In the genomic region with DNA sequence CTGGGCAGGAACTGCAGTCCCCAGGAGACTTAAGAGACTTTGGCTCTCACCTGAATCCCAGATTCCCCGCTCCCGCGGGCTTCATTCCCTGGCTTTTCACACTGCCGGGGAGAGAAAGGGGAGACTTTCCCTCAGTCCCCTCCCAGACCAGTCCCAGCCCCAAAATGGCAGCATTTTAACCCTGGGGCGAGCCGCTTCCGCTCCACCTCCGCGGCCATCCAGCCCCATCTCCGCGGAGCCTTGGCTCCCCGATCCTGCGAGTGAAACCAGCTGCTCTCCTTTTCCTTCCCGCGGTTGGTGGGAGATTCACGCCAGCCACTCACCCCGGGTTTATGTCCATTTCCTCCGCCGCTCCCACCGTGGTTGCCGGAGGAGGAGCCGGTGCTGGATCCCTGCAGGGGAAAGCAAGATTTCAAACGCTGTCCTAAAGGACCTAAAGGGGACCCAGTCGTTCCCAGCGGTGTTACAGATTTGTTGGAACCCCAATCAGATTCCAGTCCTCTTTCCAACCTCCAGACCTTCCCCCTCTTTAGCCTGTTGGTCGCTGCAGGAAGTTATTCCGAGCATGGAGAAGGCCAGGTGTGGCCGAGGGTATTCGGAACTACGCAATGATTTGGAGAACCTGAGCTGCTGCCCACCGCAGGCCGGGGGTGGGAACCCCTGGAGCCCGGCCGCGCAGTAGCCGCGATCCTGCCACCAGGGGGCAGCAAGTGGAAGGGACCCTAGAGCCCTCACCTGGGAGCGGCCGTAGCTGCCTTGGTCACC, we compare ENCODE assay signal across 9 cellular contexts. TPM values are rescaled to one million over a fixed set of nuclear protein-coding genes. Genes with fewer than 3 reads are reported as not detected.
DNase-seq lines count a peak whose midpoint lies in the region; ATAC-seq and TF ChIP-seq lines count a peak whose summit lies in the region.
"Had no signal": no experiment of that assay in that cellular context is flagged by ENCODE, and none has a peak within 500 bp of the region (broad histone marks: within the 10 kb centered on the region; RNA-seq: fewer than 3 reads in every experiment).

No MANE protein-coding gene starts in this region.

- H3K36me3 Mint-ChIP-seq in CD4-positive, CD25-positive, alpha-beta regulatory T cell: no peaks in the 10 kb centered on the region

- peaks cover 0 to 4% (median 0%) of the 10 kb centered on the region in 7 donors for H3K9me3 Mint-ChIP-seq in CD4-positive, CD25-positive, alpha-beta regulatory T cell

- H3K27ac ChIP-seq in CD4-positive, CD25-positive, alpha-beta regulatory T cell (ENCODE audit: insufficient read depth, low read length, poor library complexity, severe bottlenecking): no peak overlapping the region
- H3K27ac ChIP-seq in HEK293 (ENCODE audit: extremely low read depth, low read depth, low read length): peak overlapping the region; percentile 99
- peak overlapping the region; percentile 88 for H3K27ac ChIP-seq in epithelial cell of prostate
- H3K27ac ChIP-seq in mucosa of rectum (ENCODE audit: low read depth in 2 of 2, low read length in 2 of 2): peak overlapping the region in 1 of 2 donors; percentile 16

- peak; percentile 55 to 56 for ATAC-seq in CD4-positive, CD25-positive, alpha-beta regulatory T cell (ENCODE audit: low read depth in 2 of 2)

- POLR2A ChIA-PET in HEK293 (lab: Yijun Ruan, JAX): interaction anchor here (0.5 to 2.2 kb wide), 32 partner anchors 10 to 605 kb away, joined by 3 to 18 read pairs (median 5); a partner anchor contains a TSS

- peaks cover 16% of the 10 kb centered on the region for H3K4me1 ChIP-seq in CD4-positive, CD25-positive, alpha-beta regulatory T cell (ENCODE audit: control insufficient read depth, insufficient read depth, low read length, poor library complexity, severe bottlenecking)
- H3K4me1 ChIP-seq in HEK293 (ENCODE audit: control insufficient read depth, insufficient read depth, low read length) (peaks cover 15% of the 10 kb centered on the region), mucosa of rectum (ENCODE audit: control insufficient read depth in 2 of 2, insufficient read depth in 2 of 2, low read length in 2 of 2) (peaks cover 0 to 8% of the 10 kb centered on the region in 2 donors)

- no peak overlapping the region for H3K27ac Mint-ChIP-seq in CD4-positive, CD25-positive, alpha-beta regulatory T cell

- peak; percentile 46 to 53 (median 51) for DNase-seq in CD4-positive, CD25-positive, alpha-beta regulatory T cell
- peak; percentile 68 to 94 for DNase-seq in NCI-H526 (lab: John Stamatoyannopoulos, UW)
- DNase-seq in activated CD8-positive, alpha-beta memory T cell treated with anti-CD3 and anti-CD28 coated beads, Interleukin-2, amount 50 U/mL, for 4 hours: peak; percentile 81
- DNase-seq in epithelial cell of prostate (ENCODE audit: low read depth, low spot score): no peak
- DNase-seq in stimulated activated CD8-positive, alpha-beta memory T cell treated with anti-CD3 and anti-CD28 coated beads, Interleukin-4, amount 100 ng/mL, for 4 hours (ENCODE audit: low read depth in 2 of 2, low spot score in 1 of 2): peak; percentile 37 to 59
- DNase-seq in GF-D8 (lab: John Stamatoyannopoulos, UW): no peak

- CTCF ChIA-PET in HEK293 (lab: Yijun Ruan, JAX): interaction anchor here (0.5 to 9.8 kb wide), 106 partner anchors 8 to 1675 kb away, joined by 3 to 176 read pairs (median 4); a partner anchor contains a TSS

- H3K4me3 Mint-ChIP-seq in CD4-positive, CD25-positive, alpha-beta regulatory T cell: peak overlapping the region in 3 of 4 donors; percentile 15 to 71 (median 67)

- peaks cover 53% of the 10 kb centered on the region for H3K27me3 Mint-ChIP-seq in CD4-positive, CD25-positive, alpha-beta regulatory T cell

- no peaks in the 10 kb centered on the region for H3K36me3 ChIP-seq in CD4-positive, CD25-positive, alpha-beta regulatory T cell (ENCODE audit: control insufficient read depth, insufficient read depth, low read length)
- H3K36me3 ChIP-seq in HEK293 (ENCODE audit: control insufficient read depth in 2 of 2, insufficient read depth in 1 of 2, low read length in 2 of 2) (peaks cover 7 to 28% of the 10 kb centered on the region in 2 experiments), mucosa of rectum (ENCODE audit: control insufficient read depth in 2 of 2, insufficient read depth in 2 of 2, low read length in 2 of 2) (no peaks in the 10 kb centered on the region)

- no peaks in the 10 kb centered on the region for H3K9me3 ChIP-seq in CD4-positive, CD25-positive, alpha-beta regulatory T cell (ENCODE audit: control insufficient read depth in 2 of 2, low read length in 2 of 2)
- no peaks in the 10 kb centered on the region; the same call in 1 of the 2 replicates for H3K9me3 ChIP-seq in HEK293 (ENCODE audit: control insufficient read depth, insufficient read depth, low read depth, low read length)
- H3K9me3 ChIP-seq in mucosa of rectum (ENCODE audit: control insufficient read depth in 2 of 2, low read length in 2 of 2): no peaks in the 10 kb centered on the region

- peak overlapping the region; percentile 41 to 45 for H3K9ac ChIP-seq in mucosa of rectum (ENCODE audit: low read depth in 1 of 2, low read length in 2 of 2)

- TF ChIP-seq CTCF in HEK293 (tag by site-specific recombination; IDR thresholded peaks at IDR 0.05): peak; percentile 100

- peaks cover 0 to 17% (median 2%) of the 10 kb centered on the region in 4 donors for H3K4me1 Mint-ChIP-seq in CD4-positive, CD25-positive, alpha-beta regulatory T cell

- H3K4me3 ChIP-seq in CD4-positive, CD25-positive, alpha-beta regulatory T cell (ENCODE audit: low read depth, low read length): no peak overlapping the region
- H3K4me3 ChIP-seq in HEK293 (ENCODE audit: low read depth, low read length) (peak overlapping the region; percentile 48), mucosa of rectum (ENCODE audit: low read length in 2 of 2) (peak overlapping the region; percentile 47 to 70)

- H3K27me3 ChIP-seq in CD4-positive, CD25-positive, alpha-beta regulatory T cell (ENCODE audit: control insufficient read depth, insufficient read depth, low read length): peaks cover 18% of the 10 kb centered on the region
- H3K27me3 ChIP-seq in mucosa of rectum (ENCODE audit: control insufficient read depth in 2 of 2, insufficient read depth in 2 of 2, low read length in 2 of 2): peaks cover 3 to 5% of the 10 kb centered on the region in 2 donors

TF ChIP-seq in HEK293, 187 proteins besides CTCF, POLR2A, EP300 and RAD21 (continues in another document):
- TF ChIP-seq ZNF548 (tag by site-specific recombination; IDR thresholded peaks at IDR 0.05) (no peak), ZNF404 (tag by site-specific recombination; IDR thresholded peaks at IDR 0.05) (no peak), HOXC10 (CRISPR knock-in tag; IDR thresholded peaks at IDR 0.05) (no peak), ZNF623 (tag by site-specific recombination; IDR thresholded peaks at IDR 0.05) (0 out of 2 replicates have a peak, but pooled peaks have one; percentile 30), ZBTB1 (tag by site-specific recombination; IDR thresholded peaks at IDR 0.05) (no peak), ZSCAN23 (tag by site-specific recombination; IDR thresholded peaks at IDR 0.05) (no peak; the same call in 1 of the 2 replicates), ZNF2 (tag by site-specific recombination; IDR thresholded peaks at IDR 0.05) (peak; percentile 93), MYNN (tag by site-specific recombination; IDR thresholded peaks at IDR 0.05; ENCODE audit: borderline replicate concordance) (no peak), ZNF707 (tag by site-specific recombination; IDR thresholded peaks at IDR 0.05) (no peak), ZFHX2 (tag by site-specific recombination; conservative IDR thresholded peaks at IDR 0.05) (peak; percentile 88), ZNF670 (tag by site-specific recombination; IDR thresholded peaks at IDR 0.05; ENCODE audit: low read depth) (no peak), ZFP41 (tag by site-specific recombination; IDR thresholded peaks at IDR 0.05; ENCODE audit: borderline replicate concordance) (no peak), GLI2 (tag by site-specific recombination; IDR thresholded peaks at IDR 0.05; ENCODE audit: borderline replicate concordance, low read depth) (no peak), ZNF211 (tag by site-specific recombination; IDR thresholded peaks at IDR 0.05; ENCODE audit: low read depth) (no peak), ZBTB8A (tag by site-specific recombination; IDR thresholded peaks at IDR 0.05) (peak; percentile 64), ZNF626 (tag by site-specific recombination; IDR thresholded peaks at IDR 0.05) (no peak), ZNF785 (tag by site-specific recombination; IDR thresholded peaks at IDR 0.05) (peak; percentile 74; the same call in 1 of the 2 replicates), ZNF76 (tag by site-specific recombination; IDR thresholded peaks at IDR 0.05; ENCODE audit: borderline replicate concordance, low read depth) (peak; percentile 59), ZNF571 (tag by site-specific recombination; IDR thresholded peaks at IDR 0.05) (no peak)
- TF ChIP-seq, protein P1, sequence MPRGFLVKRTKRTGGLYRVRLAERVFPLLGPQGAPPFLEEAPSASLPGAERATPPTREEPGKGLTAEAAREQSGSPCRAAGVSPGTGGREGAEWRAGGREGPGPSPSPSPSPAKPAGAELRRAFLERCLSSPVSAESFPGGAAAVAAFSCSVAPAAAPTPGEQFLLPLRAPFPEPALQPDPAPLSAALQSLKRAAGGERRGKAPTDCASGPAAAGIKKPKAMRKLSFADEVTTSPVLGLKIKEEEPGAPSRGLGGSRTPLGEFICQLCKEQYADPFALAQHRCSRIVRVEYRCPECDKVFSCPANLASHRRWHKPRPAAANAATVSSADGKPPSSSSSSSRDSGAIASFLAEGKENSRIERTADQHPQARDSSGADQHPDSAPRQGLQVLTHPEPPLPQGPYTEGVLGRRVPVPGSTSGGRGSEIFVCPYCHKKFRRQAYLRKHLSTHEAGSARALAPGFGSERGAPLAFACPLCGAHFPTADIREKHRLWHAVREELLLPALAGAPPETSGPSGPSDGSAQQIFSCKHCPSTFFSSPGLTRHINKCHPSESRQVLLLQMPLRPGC (tag by site-specific recombination; IDR thresholded peaks at IDR 0.05): no peak; the same call in 1 of the 2 replicates
- TF ChIP-seq, protein P2, sequence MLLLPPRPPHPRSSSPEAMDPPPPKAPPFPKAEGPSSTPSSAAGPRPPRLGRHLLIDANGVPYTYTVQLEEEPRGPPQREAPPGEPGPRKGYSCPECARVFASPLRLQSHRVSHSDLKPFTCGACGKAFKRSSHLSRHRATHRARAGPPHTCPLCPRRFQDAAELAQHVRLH (tag by site-specific recombination; IDR thresholded peaks at IDR 0.05): peak; percentile 80

RNA-seq across cellular contexts. Expression of a gene that starts 3.4 kb away (rescaled TPM):
- total RNA-seq in CD4-positive, CD25-positive, alpha-beta regulatory T cell: not detected
- polyA plus RNA-seq in CD4-positive, CD25-positive, alpha-beta regulatory T cell: 1 to 10 TPM in 2 of 4 donors, under 1 TPM in 1, not detected in 1; 0.74 to 1.6 (median 1.0) TPM
- total RNA-seq: T-helper 2 cell treated with Interferon-gamma antibody and Interleukin-4, amounts not matched to agents 100 ng/mL and 5 ng/mL, for 36 hours had no signal

RNA-seq across cellular contexts. Expression of a gene that starts 18.1 kb away (rescaled TPM):
- total RNA-seq in CD4-positive, CD25-positive, alpha-beta regulatory T cell: not detected
- not detected for polyA plus RNA-seq in CD4-positive, CD25-positive, alpha-beta regulatory T cell
- total RNA-seq: T-helper 2 cell treated with Interferon-gamma antibody and Interleukin-4, amounts not matched to agents 100 ng/mL and 5 ng/mL, for 36 hours had no signal

RNA-seq across cellular contexts. Expression of a gene that starts 19.8 kb away (rescaled TPM):
- total RNA-seq in CD4-positive, CD25-positive, alpha-beta regulatory T cell: not detected
- polyA plus RNA-seq in CD4-positive, CD25-positive, alpha-beta regulatory T cell: not detected
- total RNA-seq: T-helper 2 cell treated with Interferon-gamma antibody and Interleukin-4, amounts not matched to agents 100 ng/mL and 5 ng/mL, for 36 hours had no signal

RNA-seq across cellular contexts. Expression of a gene that starts 23.2 kb away (rescaled TPM):
- total RNA-seq in CD4-positive, CD25-positive, alpha-beta regulatory T cell: not detected
- polyA plus RNA-seq in CD4-positive, CD25-positive, alpha-beta regulatory T cell: not detected
- total RNA-seq: T-helper 2 cell treated with Interferon-gamma antibody and Interleukin-4, amounts not matched to agents 100 ng/mL and 5 ng/mL, for 36 hours had no signal

RNA-seq across cellular contexts. Expression of a gene that starts 35.4 kb away (rescaled TPM):
- total RNA-seq in CD4-positive, CD25-positive, alpha-beta regulatory T cell: 37.1 TPM
- polyA plus RNA-seq in CD4-positive, CD25-positive, alpha-beta regulatory T cell: 100 to 1,000 TPM; 155 to 179 (median 160) TPM

Comparison
In these comparisons a context has a peak if more than half of its experiments do, and no peak if none do; other contexts are left out.
1. DNase-seq: peak in CD4-positive, CD25-positive, alpha-beta regulatory T cell (3 of 3), NCI-H526 (2 of 2), activated CD8-positive, alpha-beta memory T cell treated with anti-CD3 and anti-CD28 coated beads, Interleukin-2, amount 50 U/mL, for 4 hours (single experiment) and stimulated activated CD8-positive, alpha-beta memory T cell treated with anti-CD3 and anti-CD28 coated beads, Interleukin-4, amount 100 ng/mL, for 4 hours (2 of 2); none in epithelial cell of prostate (single experiment) and GF-D8 (single experiment).